8 cellular contexts compared by ENCODE assay signal in genomic region chr12:47757840-47758583, GRCh38. TPM values are rescaled to one million over a fixed set of nuclear protein-coding genes. Genes with fewer than 3 reads are reported as not detected.
DNase-seq lines count a peak whose midpoint lies in the region; ATAC-seq and TF ChIP-seq lines count a peak whose summit lies in the region.

No MANE protein-coding gene starts in this region.

- no TSS peak for BruUV-seq in PC-9 (replicated peaks; lab: Mats Ljungman, UMichigan)

- H3K4me3 Mint-ChIP-seq in natural killer cell treated with Interleukin-12 subunit alpha and Interleukin-12 subunit beta and Interleukin-15 and Interleukin-18, amount 100 ng/mL, for 72 hours: peak overlapping the region; percentile 65

- H3K4me2 ChIP-seq in PC-9: peak overlapping the region; percentile 97

- H3K4me3 ChIP-seq in AG10803 (ENCODE audit: low read length): peak overlapping the region; percentile 77
- H3K4me3 ChIP-seq in PC-9: peak overlapping the region; percentile 75
- H3K4me3 ChIP-seq in esophagus muscularis mucosa: peak overlapping the region; percentile 72 to 85 (median 74)

- H3K36me3 ChIP-seq in PC-9 (ENCODE audit: low read depth) (no peaks in the 10 kb centered on the region), esophagus muscularis mucosa (peaks cover 0 to 5% (median 0%) of the 10 kb centered on the region in 4 donors)

- H3K27me3 ChIP-seq in PC-9 (ENCODE audit: insufficient read depth, low read depth) (no peaks in the 10 kb centered on the region), esophagus muscularis mucosa (no peaks in the 10 kb centered on the region)

- POLR2A ChIA-PET in PC-9 (lab: Charles Lee; ENCODE audit: unreplicated experiment): interaction anchor here (0.6 to 0.7 kb wide), 3 partner anchors 55 to 1076 kb away, joined by 3 to 19 read pairs (median 4); no protein-coding TSS in a partner anchor

- no peaks in the 10 kb centered on the region for H3K9me3 Mint-ChIP-seq in natural killer cell treated with Interleukin-12 subunit alpha and Interleukin-12 subunit beta and Interleukin-15 and Interleukin-18, amount 100 ng/mL, for 72 hours

- peaks cover 16% of the 10 kb centered on the region; the same call in 1 of the 2 replicates for H3K79me2 ChIP-seq in PC-9 (ENCODE audit: low read depth)

- DNase-seq in AG10803 (ENCODE audit: low read depth) (no peak), PC-9 (no peak), esophagus muscularis mucosa (ENCODE audit: extremely low spot score) (no peak), NCI-H510A treated with DMSO at 0.1 percent for 48 hours (lab: John Stamatoyannopoulos, UW) (no peak), NCI-H345 treated with DMSO at 0.1 percent for 48 hours (lab: John Stamatoyannopoulos, UW; ENCODE audit: unreplicated experiment) (no peak), AML-193 (lab: John Stamatoyannopoulos, UW) (no peak)
- DNase-seq in natural killer cell treated with Interleukin-12 subunit alpha and Interleukin-12 subunit beta and Interleukin-15 and Interleukin-18, amount 100 ng/mL, for 72 hours (ENCODE audit: low spot score): no peak

- peaks cover 69% of the 10 kb centered on the region for H3K4me1 ChIP-seq in PC-9 (replicated peaks; ENCODE audit: insufficient read depth)
- H3K4me1 ChIP-seq in esophagus muscularis mucosa: peaks cover 43 to 49% (median 48%) of the 10 kb centered on the region in 4 donors

- H3K27ac ChIP-seq in PC-9: no peak overlapping the region
- peak overlapping the region; percentile 68 to 80 (median 80) for H3K27ac ChIP-seq in esophagus muscularis mucosa (replicated peaks in 1 of 4)

- no peak for ATAC-seq in natural killer cell treated with Interleukin-12 subunit alpha and Interleukin-12 subunit beta and Interleukin-15 and Interleukin-18, amount 100 ng/mL, for 72 hours
- no peak for ATAC-seq in HG03565 (IDR thresholded peaks at IDR 0.05; ENCODE audit: unreplicated experiment)

- H3K27ac Mint-ChIP-seq in natural killer cell treated with Interleukin-12 subunit alpha and Interleukin-12 subunit beta and Interleukin-15 and Interleukin-18, amount 100 ng/mL, for 72 hours: no peak overlapping the region

- H2AFZ ChIP-seq in PC-9: peak overlapping the region; percentile 90; the same call in 1 of the 2 replicates

- H3F3A ChIP-seq in PC-9 (ENCODE audit: insufficient read depth, low read depth): peaks cover 26% of the 10 kb centered on the region

- intact Hi-C loops in PC-9 (cut with micrococcal nuclease; ENCODE audit: unreplicated experiment): no loop called here
- intact Hi-C loops in esophagus muscularis mucosa (cut with DNase I): loop anchor here (5.0 kb wide), 1 partner anchor 41 kb away; no protein-coding TSS in a partner anchor

- no peaks in the 10 kb centered on the region for H3K9me2 ChIP-seq in PC-9 (ENCODE audit: insufficient read depth)

- TF ChIP-seq EP300 in esophagus muscularis mucosa (IDR thresholded peaks at IDR 0.05): no peak

- no peaks in the 10 kb centered on the region for H4K20me1 ChIP-seq in PC-9 (ENCODE audit: insufficient read depth)

- no peaks in the 10 kb centered on the region for H3K36me3 Mint-ChIP-seq in natural killer cell treated with Interleukin-12 subunit alpha and Interleukin-12 subunit beta and Interleukin-15 and Interleukin-18, amount 100 ng/mL, for 72 hours

- H3K27me3 Mint-ChIP-seq in natural killer cell treated with Interleukin-12 subunit alpha and Interleukin-12 subunit beta and Interleukin-15 and Interleukin-18, amount 100 ng/mL, for 72 hours: peaks cover 0 to 2% of the 10 kb centered on the region in 2 donors

- TF ChIP-seq CTCF in AG10803 (conservative IDR thresholded peaks at IDR 0.05; ENCODE audit: low read length): no peak
- no peak for TF ChIP-seq CTCF in PC-9 (conservative IDR thresholded peaks at IDR 0.05)
- TF ChIP-seq CTCF in esophagus muscularis mucosa (IDR thresholded peaks at IDR 0.05): no peak

- H3K9me3 ChIP-seq in PC-9 (ENCODE audit: insufficient read depth, low read depth): no peaks in the 10 kb centered on the region
- H3K9me3 ChIP-seq in esophagus muscularis mucosa: no peaks in the 10 kb centered on the region

- 37% methylated on average over 7 of the region's 20 CpGs for WGBS in esophagus muscularis mucosa

- TF ChIP-seq POLR2A in esophagus muscularis mucosa (IDR thresholded peaks at IDR 0.05; ENCODE audit: low read depth): no peak

- CTCF ChIA-PET in PC-9 (lab: Charles Lee): interaction anchor here (1.0 to 1.2 kb wide), 3 partner anchors 9 to 148 kb away, joined by 4 to 16 read pairs (median 5); no protein-coding TSS in a partner anchor

- peaks cover 15 to 16% of the 10 kb centered on the region in 2 donors for H3K4me1 Mint-ChIP-seq in natural killer cell treated with Interleukin-12 subunit alpha and Interleukin-12 subunit beta and Interleukin-15 and Interleukin-18, amount 100 ng/mL, for 72 hours (ENCODE audit: low read depth in 2 of 2)

RNA-seq across cellular contexts. Expression of gene RAPGEF3, which starts 0.7 kb away (rescaled TPM):
- 4.1 and 5.7 TPM in 2 replicates for total RNA-seq in PC-9 (2021)
- 10 to 100 TPM; 18.3 to 48.2 (median 32.5) TPM for total RNA-seq in esophagus muscularis mucosa
- under 1 TPM; 0.19 to 0.25 TPM for total RNA-seq in natural killer cell treated with Interleukin-12 subunit alpha and Interleukin-12 subunit beta and Interleukin-15 and Interleukin-18, amount 100 ng/mL, for 72 hours

RNA-seq across cellular contexts. Expression of gene SLC48A1, which starts 15.0 kb away (rescaled TPM):
- 76.4 and 108 TPM in 2 replicates for total RNA-seq in PC-9 (2021)
- total RNA-seq in esophagus muscularis mucosa: 10 to 100 TPM; 34.5 to 56.0 (median 40.7) TPM
- 1 to 10 TPM; 5.1 to 9.8 TPM for total RNA-seq in natural killer cell treated with Interleukin-12 subunit alpha and Interleukin-12 subunit beta and Interleukin-15 and Interleukin-18, amount 100 ng/mL, for 72 hours

RNA-seq across cellular contexts. Expression of gene ENDOU, which starts 32.7 kb away (rescaled TPM):
- 0.25 and 0.39 TPM in 2 replicates for total RNA-seq in PC-9 (2021)
- total RNA-seq in esophagus muscularis mucosa: 1 to 10 TPM in 1 of 4 donors, under 1 TPM in 1, not detected in 2; 0.39 to 2.0 TPM
- not detected for total RNA-seq in natural killer cell treated with Interleukin-12 subunit alpha and Interleukin-12 subunit beta and Interleukin-15 and Interleukin-18, amount 100 ng/mL, for 72 hours

RNA-seq across cellular contexts. Expression of gene RPAP3, which starts 52.2 kb away (rescaled TPM):
- 31.6 and 37.0 TPM in 2 replicates for total RNA-seq in PC-9 (2021)
- total RNA-seq in esophagus muscularis mucosa: 10 to 100 TPM; 10.3 to 17.9 (median 13.5) TPM
- total RNA-seq in natural killer cell treated with Interleukin-12 subunit alpha and Interleukin-12 subunit beta and Interleukin-15 and Interleukin-18, amount 100 ng/mL, for 72 hours: 10 to 100 TPM; 26.3 to 33.8 TPM
